In the genomic region with DNA sequence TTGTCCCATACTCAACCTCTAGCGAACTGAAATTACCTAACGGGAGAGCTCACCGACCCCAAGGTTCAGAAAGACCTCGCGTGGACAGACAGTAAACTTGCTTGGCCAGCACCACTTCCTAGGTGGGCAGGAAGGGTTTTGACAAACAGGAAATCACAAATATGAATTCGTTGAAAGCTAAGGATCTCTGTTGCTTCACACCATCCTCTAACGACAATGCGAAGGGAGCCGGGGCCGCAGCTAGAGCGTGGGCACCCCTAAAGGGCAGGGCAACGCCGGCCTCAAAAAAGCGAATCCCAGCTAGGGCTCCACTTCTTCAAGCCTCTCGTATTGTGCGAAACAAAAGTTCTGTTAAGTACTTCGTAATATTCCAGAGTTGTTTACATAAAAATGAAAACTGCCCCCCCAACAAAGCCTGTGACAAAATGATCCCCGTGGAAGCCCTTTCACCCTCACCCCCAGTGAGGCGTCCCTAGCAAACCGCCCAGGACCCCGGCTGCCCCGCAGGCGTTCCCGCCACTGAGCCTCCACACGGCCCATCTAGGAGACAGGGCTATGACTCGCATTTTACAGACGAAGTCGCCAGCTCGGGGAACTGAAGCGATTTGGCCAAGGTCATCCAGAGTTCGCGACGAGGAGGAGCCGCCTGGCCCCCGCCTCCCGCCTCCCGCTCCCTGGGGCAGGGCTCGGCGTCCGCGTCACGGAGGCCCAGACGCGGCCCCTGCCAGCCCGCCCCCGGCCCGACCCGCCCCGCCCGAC, we compare ENCODE assay signal across 8 cellular contexts. TPM values are rescaled to one million over a fixed set of nuclear protein-coding genes. Genes with fewer than 3 reads are reported as not detected.
A peak's percentile ranks its signal among the peaks of the same experiment; 100 is the strongest.
DNase-seq lines count a peak whose midpoint lies in the region; ATAC-seq and TF ChIP-seq lines count a peak whose summit lies in the region.

No MANE protein-coding gene starts in this region.

- H3K27me3 ChIP-seq in Caco-2 (replicated peaks; ENCODE audit: control insufficient read depth, insufficient read depth, low read length) (no peaks in the 10 kb centered on the region), SJCRH30 (no peaks in the 10 kb centered on the region), gastroesophageal sphincter (no peaks in the 10 kb centered on the region)

- TF ChIP-seq EP300 in gastroesophageal sphincter (IDR thresholded peaks at IDR 0.05), result no peak

- H3K4me3 ChIP-seq in Caco-2 (ENCODE audit: low read depth, low read length) (peak overlapping the region; percentile 69), SJCRH30 (peak overlapping the region; percentile 80), gastroesophageal sphincter (peak overlapping the region; percentile 72)

- DNase-seq in Caco-2 (peak; percentile 88 to 89), HS-5 (ENCODE audit: low read depth) (peak; percentile 91), SJCRH30 (peak; percentile 79 to 82), non-pigmented ciliary epithelial cell (ENCODE audit: low read depth) (peak; percentile 68), superior temporal gyrus (ENCODE audit: extremely low spot score) (peak; percentile 67)
- peak; percentile 51 to 72 (median 57) for DNase-seq in activated naive CD4-positive, alpha-beta T cell (lab: John Stamatoyannopoulos, UW)

- peaks cover 12% of the 10 kb centered on the region for H3K4me1 Mint-ChIP-seq in Caco-2 (ENCODE audit: low read depth, unreplicated experiment)

- CTCF ChIA-PET in Caco-2 (lab: Charles Lee), result interaction anchor here (1.2 kb wide), 1 partner anchor 33 kb away, joined by 3 read pairs; no protein-coding TSS in a partner anchor

- intact Hi-C loops in Caco-2 (cut with micrococcal nuclease; ENCODE audit: unreplicated experiment), result loop anchor here (1.0 to 5.0 kb wide), 2 partner anchors 123 to 180 kb away; a partner anchor contains a TSS

- no TSS peak for BruUV-seq in Caco-2 (replicated peaks; lab: Mats Ljungman, UMichigan)

- H3K4me1 ChIP-seq in Caco-2, result no peaks in the 10 kb centered on the region
- peaks cover 11% of the 10 kb centered on the region for H3K4me1 ChIP-seq in SJCRH30
- peaks cover 0 to 54% (median 15%) of the 10 kb centered on the region in 3 donors for H3K4me1 ChIP-seq in gastroesophageal sphincter

- 0% methylated on average over 4 to 6 of the region's 50 CpGs for WGBS in gastroesophageal sphincter (ENCODE audit: low coverage in 1 of 2), 2 donors

- H3K9me3 ChIP-seq in Caco-2 (no peaks in the 10 kb centered on the region), SJCRH30 (replicated peaks) (no peaks in the 10 kb centered on the region), gastroesophageal sphincter (no peaks in the 10 kb centered on the region)

- ATAC-seq in GM21367 (IDR thresholded peaks at IDR 0.05; ENCODE audit: unreplicated experiment), result peak; percentile 51
- peak; percentile 95 for ATAC-seq in gastroesophageal sphincter

- no peaks in the 10 kb centered on the region for H3K9me3 Mint-ChIP-seq in Caco-2 (ENCODE audit: unreplicated experiment)

- peaks cover 30% of the 10 kb centered on the region for H3K36me3 Mint-ChIP-seq in Caco-2 (ENCODE audit: insufficient read depth, unreplicated experiment)

- POLR2A ChIA-PET in Caco-2 (lab: Charles Lee), result interaction anchor here (0.6 to 1.5 kb wide), 3 partner anchors 9 to 123 kb away, joined by 3 to 5 read pairs (median 5); no protein-coding TSS in a partner anchor

- H3K36me3 ChIP-seq in Caco-2 (ENCODE audit: control insufficient read depth, insufficient read depth, low read length) (no peaks in the 10 kb centered on the region), SJCRH30 (peaks cover 11% of the 10 kb centered on the region; the same call in 1 of the 2 replicates), gastroesophageal sphincter (peaks cover 0 to 22% of the 10 kb centered on the region in 2 donors)

- H3K27ac ChIP-seq in SJCRH30, result peak overlapping the region; percentile 70
- peak overlapping the region; percentile 72 to 98 (median 96) for H3K27ac ChIP-seq in gastroesophageal sphincter

- peak overlapping the region; percentile 94 for H3K27ac Mint-ChIP-seq in Caco-2 (ENCODE audit: unreplicated experiment)

- TF ChIP-seq CTCF in Caco-2 (IDR thresholded peaks at IDR 0.05; ENCODE audit: insufficient read depth in 1 of 2, low read depth in 1 of 2, low read length in 1 of 2, severe bottlenecking in 1 of 2, unreplicated experiment in 1 of 2) (no peak), gastroesophageal sphincter (IDR thresholded peaks at IDR 0.05) (no peak)

- H3K4me3 Mint-ChIP-seq in Caco-2 (ENCODE audit: unreplicated experiment), result peak overlapping the region; percentile 81

- no peak for TF ChIP-seq POLR2A in gastroesophageal sphincter (IDR thresholded peaks at IDR 0.05)

- H3K27me3 Mint-ChIP-seq in Caco-2 (ENCODE audit: insufficient read depth, unreplicated experiment), result no peaks in the 10 kb centered on the region

RNA-seq across cellular contexts. Expression of a gene that starts 0.5 kb away (rescaled TPM):
- 47.4 and 48.6 TPM in 2 replicates for total RNA-seq in Caco-2 (2022)
- 46.1 and 50.9 TPM in 2 replicates for total RNA-seq in SJCRH30 (2014; rRNA removed; shearing (Covaris generic))
- 10 to 100 TPM; 50.9 to 66.7 (median 60.6) TPM for total RNA-seq in gastroesophageal sphincter

RNA-seq across cellular contexts. Expression of a gene that starts 5.0 kb away (rescaled TPM):
- total RNA-seq in Caco-2 (2022) (0.07 and 0.09 TPM in 2 replicates), gastroesophageal sphincter (not detected)
- 0.04 TPM in 1 of 2 replicates, not detected in the other for total RNA-seq in SJCRH30 (2014; rRNA removed; shearing (Covaris generic))

Comparison
In these comparisons a context has a peak if more than half of its experiments do, and no peak if none do; other contexts are left out.
1. Peak in every context shown above with its lines: DNase-seq, ATAC-seq, H3K4me3 ChIP-seq and H3K27ac ChIP-seq.